ENCODE assay signal across 17 cellular contexts in the genomic region with DNA sequence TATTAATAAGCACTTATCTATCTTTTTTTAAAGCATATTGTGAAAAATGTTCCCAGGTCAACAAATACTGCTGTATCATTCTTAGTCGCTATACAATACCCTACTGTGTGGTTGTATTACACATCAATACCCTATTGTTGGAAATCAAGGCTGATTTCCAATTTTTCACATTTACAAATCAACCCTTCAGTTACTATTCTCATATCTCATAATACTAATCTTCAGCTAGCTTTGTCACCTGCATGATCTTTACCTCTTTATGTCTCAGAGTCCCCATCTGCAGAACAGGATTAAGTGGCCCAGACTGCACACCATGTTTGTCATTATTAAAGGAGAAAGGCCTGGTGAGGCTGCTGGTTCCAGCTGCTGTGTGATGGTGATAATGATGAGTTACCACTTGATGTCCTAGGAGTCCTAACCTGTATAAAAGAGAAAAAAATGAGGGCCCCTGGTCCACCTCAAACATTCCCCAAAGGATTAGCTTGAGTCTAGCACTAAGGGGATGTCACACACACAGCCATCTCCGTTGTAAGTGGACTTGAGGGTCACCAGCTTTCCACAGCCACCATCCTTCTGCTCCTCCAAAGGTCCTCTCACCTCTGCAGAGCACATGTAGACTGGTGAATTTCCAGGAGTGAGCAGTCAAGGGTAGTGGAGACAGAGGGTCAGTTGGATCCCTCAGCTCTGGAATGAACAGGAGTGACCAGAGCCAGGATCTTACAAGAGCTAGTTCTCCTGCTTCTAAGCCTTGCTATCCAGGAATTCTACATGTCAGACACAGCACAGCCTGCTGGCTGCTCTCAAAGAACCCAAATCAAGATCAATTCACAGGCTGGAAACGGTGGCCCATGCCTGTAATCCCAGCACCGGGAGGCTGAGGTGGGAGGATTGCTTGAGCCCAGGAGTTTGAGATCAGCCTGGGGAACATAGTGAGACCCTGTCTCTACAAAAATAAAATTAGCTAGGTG. TPM values are rescaled to one million over a fixed set of nuclear protein-coding genes. Genes with fewer than 3 reads are reported as not detected.
DNase-seq lines count a peak whose midpoint lies in the region; ATAC-seq, FAIRE-seq and TF ChIP-seq lines count a peak whose summit lies in the region.
"Had no signal": no experiment of that assay in that cellular context is flagged by ENCODE, and none has a peak within 500 bp of the region (broad histone marks: within the 10 kb centered on the region; RNA-seq: fewer than 3 reads in every experiment).

No MANE protein-coding gene starts in this region.

- H3K9me3 Mint-ChIP-seq in osteocyte (ENCODE audit: unreplicated experiment): peaks cover 10% of the 10 kb centered on the region
- H3K9me3 Mint-ChIP-seq: activated naive CD8-positive, alpha-beta T cell treated with anti-CD3 and anti-CD28 coated beads, Interleukin-2, amount 50 U/mL, for 24 hours; natural killer cell had no signal

- POLR2A ChIA-PET in endothelial cell of umbilical vein (lab: Charles Lee): no interaction called here

- H3K4me3 Mint-ChIP-seq in osteocyte (ENCODE audit: unreplicated experiment): no peak overlapping the region
- H3K4me3 Mint-ChIP-seq: activated naive CD8-positive, alpha-beta T cell treated with anti-CD3 and anti-CD28 coated beads, Interleukin-2, amount 50 U/mL, for 24 hours; natural killer cell had no signal

- dilution Hi-C loops in endothelial cell of umbilical vein (cut with MboI; ENCODE audit: extremely low pct_ligation_motif_present, low sequenced_read_pairs): no loop called here

- DNase-seq in left ventricle myocardium inferior (no peak), right cardiac atrium (no peak), endothelial cell of umbilical vein (ENCODE audit: low read depth, low spot score) (no peak), osteocyte (ENCODE audit: extremely low spot score, unreplicated experiment) (no peak), urothelium cell line (ENCODE audit: low spot score) (no peak)
- DNase-seq in stimulated activated naive CD4-positive, alpha-beta T cell treated with Interleukin-2 at 50 U/mL for 16 hours (lab: John Stamatoyannopoulos, UW): no peak
- DNase-seq: ACHN; activated naive CD8-positive, alpha-beta T cell treated with anti-CD3 and anti-CD28 coated beads, Interleukin-2, amount 50 U/mL, for 24 hours; natural killer cell; NCI-H2029; NCI-H774; stimulated activated CD4-positive, alpha-beta T cell treated with anti-CD3 and anti-CD28 coated beads, Interleukin-12 subunit alpha, Interleukin-12 subunit beta, amount 100 ng/mL, for 4 hours; upper lobe of right lung had no signal

- peaks cover 49% of the 10 kb centered on the region for H3K4me1 Mint-ChIP-seq in osteocyte (ENCODE audit: unreplicated experiment)

- H3K27me3 ChIP-seq in left ventricle myocardium inferior (ENCODE audit: low read depth) (peaks cover 39% of the 10 kb centered on the region), right cardiac atrium (ENCODE audit: control insufficient read depth, insufficient read depth) (no peaks in the 10 kb centered on the region), endothelial cell of umbilical vein (ENCODE audit: control insufficient read depth in 2 of 2, insufficient read depth in 2 of 2, low read length in 2 of 2) (peaks cover 0 to 7% of the 10 kb centered on the region in 2 experiments)
- H3K27me3 ChIP-seq: SJSA1, upper lobe of right lung had no signal

- BruUV-seq in endothelial cell of umbilical vein (replicated peaks; lab: Mats Ljungman, UMichigan): no TSS peak

- CTCF ChIA-PET in endothelial cell of umbilical vein (lab: Charles Lee): interaction anchor here (1.0 to 3.7 kb wide), 2 partner anchors 11 to 75 kb away, joined by 7 to 18 read pairs; no protein-coding TSS in a partner anchor

- H3K27ac Mint-ChIP-seq in osteocyte (ENCODE audit: unreplicated experiment): peak overlapping the region; percentile 92
- H3K27ac Mint-ChIP-seq: activated naive CD8-positive, alpha-beta T cell treated with anti-CD3 and anti-CD28 coated beads, Interleukin-2, amount 50 U/mL, for 24 hours; natural killer cell had no signal

- H3K4me3 ChIP-seq in left ventricle myocardium inferior: no peak overlapping the region
- no peak overlapping the region for H3K4me3 ChIP-seq in right cardiac atrium (ENCODE audit: low read length)
- no peak overlapping the region for H3K4me3 ChIP-seq in endothelial cell of umbilical vein (replicated peaks in 1 of 3; ENCODE audit: insufficient read depth in 1 of 3, low read depth in 1 of 3, low read length in 3 of 3)
- H3K4me3 ChIP-seq: SJSA1, upper lobe of right lung had no signal

- no peak overlapping the region for H3K9ac ChIP-seq in endothelial cell of umbilical vein (replicated peaks; ENCODE audit: extremely low read depth, insufficient read depth, low read length)

- peak overlapping the region; percentile 15 for H2AFZ ChIP-seq in endothelial cell of umbilical vein (ENCODE audit: low read depth, low read length)

- no peaks in the 10 kb centered on the region for H4K20me1 ChIP-seq in endothelial cell of umbilical vein (replicated peaks; ENCODE audit: control insufficient read depth, extremely low read depth, insufficient read depth, low read length)

- peaks cover 28% of the 10 kb centered on the region for H3K4me1 ChIP-seq in left ventricle myocardium inferior
- H3K4me1 ChIP-seq in right cardiac atrium (ENCODE audit: control insufficient read depth, insufficient read depth, low read length): no peaks in the 10 kb centered on the region
- H3K4me1 ChIP-seq in endothelial cell of umbilical vein (ENCODE audit: control insufficient read depth, extremely low read depth, insufficient read depth, low read length): peaks cover 24% of the 10 kb centered on the region
- H3K4me1 ChIP-seq: upper lobe of right lung had no signal

- peaks cover 6% of the 10 kb centered on the region for H3K9me3 ChIP-seq in left ventricle myocardium inferior (replicated peaks)
- no peaks in the 10 kb centered on the region for H3K9me3 ChIP-seq in right cardiac atrium (ENCODE audit: control insufficient read depth, low read length)
- H3K9me3 ChIP-seq in endothelial cell of umbilical vein (replicated peaks; ENCODE audit: control insufficient read depth, insufficient read depth, low read length): no peaks in the 10 kb centered on the region
- H3K9me3 ChIP-seq: upper lobe of right lung had no signal

- no peak for FAIRE-seq in endothelial cell of umbilical vein (lab: Jason Lieb, UNC)
- FAIRE-seq in urothelium cell line (lab: Jason Lieb, UNC): peak; percentile 58
- FAIRE-seq: keratinocyte had no signal

- H3K27me3 Mint-ChIP-seq in osteocyte (ENCODE audit: unreplicated experiment): no peaks in the 10 kb centered on the region
- H3K27me3 Mint-ChIP-seq: activated naive CD8-positive, alpha-beta T cell treated with anti-CD3 and anti-CD28 coated beads, Interleukin-2, amount 50 U/mL, for 24 hours had no signal

- no peaks in the 10 kb centered on the region for H3K79me2 ChIP-seq in endothelial cell of umbilical vein (ENCODE audit: control insufficient read depth, insufficient read depth, low read length)

- H3K27ac ChIP-seq in left ventricle myocardium inferior (replicated peaks) (peak overlapping the region; percentile 51), right cardiac atrium (ENCODE audit: low read length) (no peak overlapping the region), endothelial cell of umbilical vein (ENCODE audit: insufficient read depth, low read depth, low read length) (no peak overlapping the region)
- H3K27ac ChIP-seq: SJSA1, upper lobe of right lung had no signal

- H3K36me3 ChIP-seq in left ventricle myocardium inferior (no peaks in the 10 kb centered on the region), endothelial cell of umbilical vein (ENCODE audit: control insufficient read depth in 2 of 2, extremely low read depth in 1 of 2, insufficient read depth in 2 of 2, low read length in 2 of 2) (no peaks in the 10 kb centered on the region)
- H3K36me3 ChIP-seq: SJSA1, upper lobe of right lung had no signal

- no peak overlapping the region for H3K4me2 ChIP-seq in endothelial cell of umbilical vein (ENCODE audit: insufficient read depth, low read length)

- no peaks in the 10 kb centered on the region for H3K36me3 Mint-ChIP-seq in osteocyte (ENCODE audit: unreplicated experiment)
- H3K36me3 Mint-ChIP-seq: natural killer cell had no signal

- ATAC-seq in right cardiac atrium (no peak), GM21717 (IDR thresholded peaks at IDR 0.05; ENCODE audit: unreplicated experiment) (no peak), HG02840 (IDR thresholded peaks at IDR 0.05; ENCODE audit: low FRiP score, unreplicated experiment) (no peak)
- ATAC-seq: activated naive CD8-positive, alpha-beta T cell treated with anti-CD3 and anti-CD28 coated beads, Interleukin-2, amount 50 U/mL, for 24 hours; natural killer cell had no signal

- no peaks in the 10 kb centered on the region for H3K9me1 ChIP-seq in endothelial cell of umbilical vein (replicated peaks; ENCODE audit: control insufficient read depth, extremely low read depth, insufficient read depth, low read length)

- intact Hi-C loops in left ventricle myocardium inferior (cut with micrococcal nuclease) (no loop called here), right cardiac atrium (cut with DNase I) (no loop called here), endothelial cell of umbilical vein (cut with micrococcal nuclease) (no loop called here)

- TF ChIP-seq CTCF in left ventricle myocardium inferior (IDR thresholded peaks at IDR 0.05; ENCODE audit: borderline replicate concordance): no peak
- no peak for TF ChIP-seq CTCF in endothelial cell of umbilical vein (IDR thresholded peaks at IDR 0.05; ENCODE audit: extremely low read depth in 1 of 2, insufficient read depth in 1 of 2, low read depth in 1 of 2, low read length in 2 of 2)
- peak; percentile 28 for TF ChIP-seq CTCF in osteocyte (IDR thresholded peaks at IDR 0.05)

- TF ChIP-seq POLR2A in endothelial cell of umbilical vein (IDR thresholded peaks at IDR 0.05; ENCODE audit: low read depth, low read length): no peak

- 87% methylated on average over 4 of the region's 4 CpGs for WGBS in right cardiac atrium

TF ChIP-seq in endothelial cell of umbilical vein, 7 proteins besides CTCF, POLR2A, EP300 and RAD21 (continues in another document):
- TF ChIP-seq EZH2 (IDR thresholded peaks at IDR 0.05; ENCODE audit: borderline replicate concordance, low read depth, low read length, severe bottlenecking) (no peak), POLR2AphosphoS5 (IDR thresholded peaks at IDR 0.05; ENCODE audit: insufficient read depth, low read depth, low read length) (no peak)

RNA-seq across cellular contexts. Expression of gene BIN1, which starts 36.0 kb away (rescaled TPM):
- total RNA-seq in left ventricle myocardium inferior (15.8 TPM), right cardiac atrium (10 to 100 TPM in 3 of 4 donors, 1 to 10 TPM in 1; 6.6 to 12.0 (median 10.4) TPM), endothelial cell of umbilical vein (36.9 and 41.1 TPM in 2 replicates), osteocyte (101 TPM in 2 replicates)
- polyA plus RNA-seq in right cardiac atrium (5.9 TPM), endothelial cell of umbilical vein (25.8 and 26.3 TPM in 2 replicates)
- 28.8 and 33.3 TPM in 2 replicates for polyA plus RNA-seq in endothelial cell of umbilical vein (2011; cell fraction: cytosol; rRNA removed)
- polyA plus RNA-seq in endothelial cell of umbilical vein (2011; cell fraction: nucleus; rRNA removed): 44.9 and 47.0 TPM in 2 replicates
- 44.5 and 73.2 TPM in 2 replicates for polyA plus RNA-seq in endothelial cell of umbilical vein (2012)
- 13.8 and 26.5 TPM in 2 replicates for polyA minus RNA-seq in endothelial cell of umbilical vein
- polyA minus RNA-seq in endothelial cell of umbilical vein (2011; cell fraction: cytosol; rRNA and poly(A)+ RNA removed): 20.5 TPM
- polyA minus RNA-seq in endothelial cell of umbilical vein (2011; cell fraction: nucleus; rRNA and poly(A)+ RNA removed): 8.6 and 18.5 TPM in 2 replicates
